ENCODE assay signal across 10 cellular contexts in genomic region chr17:74280093-74280513, GRCh38. TPM values are rescaled to one million over a fixed set of nuclear protein-coding genes. Genes with fewer than 3 reads are reported as not detected.
DNase-seq lines count a peak whose midpoint lies in the region; ATAC-seq and TF ChIP-seq lines count a peak whose summit lies in the region.
"Had no signal": no experiment of that assay in that cellular context is flagged by ENCODE, and none has a peak within 500 bp of the region (broad histone marks: within the 10 kb centered on the region; RNA-seq: fewer than 3 reads in every experiment).

No MANE protein-coding gene starts in this region.

- TF ChIP-seq POLR2A in transverse colon (IDR thresholded peaks at IDR 0.05): no peak

- H3K27ac Mint-ChIP-seq in immature natural killer cell: peak overlapping the region; percentile 85 to 100 (median 96)

- H3K27ac ChIP-seq in transverse colon (no peak overlapping the region), coronary artery (no peak overlapping the region)
- H3K27ac ChIP-seq: 22Rv1 had no signal

- TF ChIP-seq CTCF in transverse colon (IDR thresholded peaks at IDR 0.05) (no peak), coronary artery (IDR thresholded peaks at IDR 0.05) (no peak)

- H3K9me3 Mint-ChIP-seq in immature natural killer cell: no peaks in the 10 kb centered on the region

- DNase-seq in NK-92 treated with Interleukin-12 subunit alpha and Interleukin-12 subunit beta, amount 100 ng/mL, for 24 hours (lab: John Stamatoyannopoulos, UW): peak; percentile 12
- DNase-seq in NK-92 (lab: John Stamatoyannopoulos, UW; ENCODE audit: unreplicated experiment): no peak
- peak; percentile 54 for DNase-seq in activated CD4-positive, alpha-beta T cell treated with anti-CD3 and anti-CD28 coated beads, Interleukin-2, amount 50 U/mL, for 1 hour
- peak; percentile 65 to 79 (median 76) for DNase-seq in immature natural killer cell
- DNase-seq in transverse colon: peak; percentile 19
- no peak for DNase-seq in coronary artery (ENCODE audit: low spot score)
- no peak for DNase-seq in NCI-H526 treated with DMSO at 0.1 percent for 48 hours (lab: John Stamatoyannopoulos, UW)
- DNase-seq: NCI-H446 treated with DMSO at 0.1 percent for 48 hours had no signal

- no peaks in the 10 kb centered on the region for H3K4me1 ChIP-seq in transverse colon

- TF ChIP-seq EP300 in transverse colon (IDR thresholded peaks at IDR 0.05; ENCODE audit: low read depth): no peak

- H3K27me3 ChIP-seq in transverse colon: peaks cover 9% of the 10 kb centered on the region

- peaks cover 0 to 6% (median 0%) of the 10 kb centered on the region in 3 donors for H3K36me3 Mint-ChIP-seq in immature natural killer cell

- H3K27me3 Mint-ChIP-seq in immature natural killer cell (ENCODE audit: low read depth in 3 of 3): peaks cover 0 to 10% (median 9%) of the 10 kb centered on the region in 3 donors

- 62% methylated on average over 9 of the region's 9 CpGs; no CpG with 5 or more reads in 1 of the 2 donors for WGBS in transverse colon (ENCODE audit: low coverage in 1 of 2), 2 donors

- peaks cover 38 to 58% of the 10 kb centered on the region in 2 donors for H3K4me1 Mint-ChIP-seq in immature natural killer cell

- no peak for ATAC-seq in HG03460 (IDR thresholded peaks at IDR 0.05; ENCODE audit: unreplicated experiment)

- H3K9me3 ChIP-seq in transverse colon: no peaks in the 10 kb centered on the region

- H3K4me3 ChIP-seq in transverse colon (no peak overlapping the region), coronary artery (no peak overlapping the region)

- H3K36me3 ChIP-seq in transverse colon: no peaks in the 10 kb centered on the region

- in situ Hi-C loops in transverse colon (cut with MboI; ENCODE audit: low pct_ligation_motif_present in 1 of 4, low pct_unique_long_range_greater_than_20kb in 1 of 4, low sequenced_read_pairs in 3 of 4): no loop called here

- H3K4me3 Mint-ChIP-seq in immature natural killer cell: peak overlapping the region; percentile 2 to 71 (median 45)

- intact Hi-C loops in transverse colon (cut with DNase I; ENCODE audit: low total_unique reads): no loop called here

RNA-seq across cellular contexts. Expression of gene DNAI2, which starts 6.1 kb away (rescaled TPM):
- polyA plus RNA-seq in immature natural killer cell: under 1 TPM in 1 of 3 donors, not detected in 2; 0.74 TPM
- total RNA-seq in transverse colon: not detected

RNA-seq across cellular contexts. Expression of gene KIF19, which starts 45.9 kb away (rescaled TPM):
- 1 to 10 TPM; 1.9 to 6.1 (median 4.1) TPM for polyA plus RNA-seq in immature natural killer cell
- total RNA-seq in transverse colon: 1 to 10 TPM; 1.4 to 4.4 (median 1.8) TPM

Comparison
In these comparisons a context has a peak if more than half of its experiments do, and no peak if none do; other contexts are left out.
1. DNase-seq: peak in NK-92 treated with Interleukin-12 subunit alpha and Interleukin-12 subunit beta, amount 100 ng/mL, for 24 hours (single experiment), activated CD4-positive, alpha-beta T cell treated with anti-CD3 and anti-CD28 coated beads, Interleukin-2, amount 50 U/mL, for 1 hour (single experiment), immature natural killer cell (3 of 3) and transverse colon (single experiment); none in NK-92 (single experiment), coronary artery (single experiment) and NCI-H526 treated with DMSO at 0.1 percent for 48 hours (single experiment).